In the genomic region with DNA sequence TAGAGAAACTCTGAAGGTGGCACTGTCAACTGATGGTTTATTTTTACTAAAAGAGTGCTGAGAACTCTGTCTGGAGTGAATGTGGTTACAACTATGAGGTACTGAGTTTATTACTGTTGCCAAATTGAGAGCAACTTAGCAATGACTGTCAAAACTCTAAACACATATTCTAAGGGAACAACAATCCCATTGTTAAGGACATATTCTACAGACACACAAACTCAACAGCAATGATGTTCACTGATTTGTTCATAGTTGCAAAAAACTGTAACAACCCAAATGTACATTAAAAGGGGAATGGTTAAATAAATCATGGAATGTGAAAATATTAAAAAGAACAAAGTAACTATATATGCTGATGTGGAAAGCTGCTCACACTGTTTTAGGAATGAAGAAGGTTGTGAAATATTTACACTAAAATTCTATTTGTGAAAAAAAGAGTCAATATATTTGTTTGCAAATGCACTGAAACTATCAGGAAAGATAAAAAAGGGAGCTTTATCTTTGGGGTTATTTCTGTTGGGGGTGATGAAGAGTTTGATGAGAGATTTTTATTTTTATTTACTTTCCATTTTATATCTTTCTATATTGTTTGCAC, we compare ENCODE assay signal across 1 cellular context.
A peak's percentile ranks its signal among the peaks of the same experiment; 100 is the strongest.
TF ChIP-seq lines count a peak whose summit lies in the region.

No MANE protein-coding gene starts in this region.

TF ChIP-seq in GM12878, 131 proteins besides CTCF, POLR2A, EP300 and RAD21 (continued from another document):
- TF ChIP-seq, protein P1, sequence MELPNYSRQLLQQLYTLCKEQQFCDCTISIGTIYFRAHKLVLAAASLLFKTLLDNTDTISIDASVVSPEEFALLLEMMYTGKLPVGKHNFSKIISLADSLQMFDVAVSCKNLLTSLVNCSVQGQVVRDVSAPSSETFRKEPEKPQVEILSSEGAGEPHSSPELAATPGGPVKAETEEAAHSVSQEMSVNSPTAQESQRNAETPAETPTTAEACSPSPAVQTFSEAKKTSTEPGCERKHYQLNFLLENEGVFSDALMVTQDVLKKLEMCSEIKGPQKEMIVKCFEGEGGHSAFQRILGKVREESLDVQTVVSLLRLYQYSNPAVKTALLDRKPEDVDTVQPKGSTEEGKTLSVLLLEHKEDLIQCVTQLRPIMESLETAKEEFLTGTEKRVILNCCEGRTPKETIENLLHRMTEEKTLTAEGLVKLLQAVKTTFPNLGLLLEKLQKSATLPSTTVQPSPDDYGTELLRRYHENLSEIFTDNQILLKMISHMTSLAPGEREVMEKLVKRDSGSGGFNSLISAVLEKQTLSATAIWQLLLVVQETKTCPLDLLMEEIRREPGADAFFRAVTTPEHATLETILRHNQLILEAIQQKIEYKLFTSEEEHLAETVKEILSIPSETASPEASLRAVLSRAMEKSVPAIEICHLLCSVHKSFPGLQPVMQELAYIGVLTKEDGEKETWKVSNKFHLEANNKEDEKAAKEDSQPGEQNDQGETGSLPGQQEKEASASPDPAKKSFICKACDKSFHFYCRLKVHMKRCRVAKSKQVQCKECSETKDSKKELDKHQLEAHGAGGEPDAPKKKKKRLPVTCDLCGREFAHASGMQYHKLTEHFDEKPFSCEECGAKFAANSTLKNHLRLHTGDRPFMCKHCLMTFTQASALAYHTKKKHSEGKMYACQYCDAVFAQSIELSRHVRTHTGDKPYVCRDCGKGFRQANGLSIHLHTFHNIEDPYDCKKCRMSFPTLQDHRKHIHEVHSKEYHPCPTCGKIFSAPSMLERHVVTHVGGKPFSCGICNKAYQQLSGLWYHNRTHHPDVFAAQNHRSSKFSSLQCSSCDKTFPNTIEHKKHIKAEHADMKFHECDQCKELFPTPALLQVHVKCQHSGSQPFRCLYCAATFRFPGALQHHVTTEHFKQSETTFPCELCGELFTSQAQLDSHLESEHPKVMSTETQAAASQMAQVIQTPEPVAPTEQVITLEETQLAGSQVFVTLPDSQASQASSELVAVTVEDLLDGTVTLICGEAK (IDR thresholded peaks at IDR 0.05; ENCODE audit: borderline replicate concordance), result 0 out of 2 replicates have a peak, but pooled peaks have one; percentile 11
- TF ChIP-seq EED (IDR thresholded peaks at IDR 0.05; ENCODE audit: low read depth), result no peak
- 0 out of 2 replicates have a peak, but pooled peaks have one; percentile 43 for TF ChIP-seq ATF7 (IDR thresholded peaks at IDR 0.05; ENCODE audit: low read depth)
- no peak for TF ChIP-seq EGR1 (IDR thresholded peaks at IDR 0.05; ENCODE audit: borderline replicate concordance in 1 of 2, low read depth in 2 of 2, low read length in 2 of 2)
- TF ChIP-seq ETV6 (conservative IDR thresholded peaks at IDR 0.05 in 1 of 2, IDR thresholded peaks at IDR 0.05 in 1 of 2; ENCODE audit: borderline replicate concordance in 1 of 2, low read depth in 1 of 2), result 0 out of 4 replicates have a peak, but pooled peaks of 1 of the 2 experiments have one; percentile 2
- TF ChIP-seq MEF2B (IDR thresholded peaks at IDR 0.05; ENCODE audit: partially characterized antibody, poor library complexity, severe bottlenecking), result peak; percentile 37
- TF ChIP-seq, protein P2, sequence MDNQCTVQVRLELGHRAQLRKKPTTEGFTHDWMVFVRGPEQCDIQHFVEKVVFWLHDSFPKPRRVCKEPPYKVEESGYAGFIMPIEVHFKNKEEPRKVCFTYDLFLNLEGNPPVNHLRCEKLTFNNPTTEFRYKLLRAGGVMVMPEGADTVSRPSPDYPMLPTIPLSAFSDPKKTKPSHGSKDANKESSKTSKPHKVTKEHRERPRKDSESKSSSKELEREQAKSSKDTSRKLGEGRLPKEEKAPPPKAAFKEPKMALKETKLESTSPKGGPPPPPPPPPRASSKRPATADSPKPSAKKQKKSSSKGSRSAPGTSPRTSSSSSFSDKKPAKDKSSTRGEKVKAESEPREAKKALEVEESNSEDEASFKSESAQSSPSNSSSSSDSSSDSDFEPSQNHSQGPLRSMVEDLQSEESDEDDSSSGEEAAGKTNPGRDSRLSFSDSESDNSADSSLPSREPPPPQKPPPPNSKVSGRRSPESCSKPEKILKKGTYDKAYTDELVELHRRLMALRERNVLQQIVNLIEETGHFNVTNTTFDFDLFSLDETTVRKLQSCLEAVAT (IDR thresholded peaks at IDR 0.05), result no peak
- peak; percentile 52; the same call in 1 of the 2 replicates for TF ChIP-seq RUNX3 (IDR thresholded peaks at IDR 0.05; ENCODE audit: low read length)
- 0 out of 2 replicates have a peak, but pooled peaks have one; percentile 3 for TF ChIP-seq MTA2 (IDR thresholded peaks at IDR 0.05; ENCODE audit: low read depth)
- TF ChIP-seq ZSCAN29 (IDR thresholded peaks at IDR 0.05), result no peak
- TF ChIP-seq SMARCA5 (IDR thresholded peaks at IDR 0.05), result 0 out of 2 replicates have a peak, but pooled peaks have one; percentile 47
